Comparison of ENCODE assay signal across 1 cellular context in the genomic region with DNA sequence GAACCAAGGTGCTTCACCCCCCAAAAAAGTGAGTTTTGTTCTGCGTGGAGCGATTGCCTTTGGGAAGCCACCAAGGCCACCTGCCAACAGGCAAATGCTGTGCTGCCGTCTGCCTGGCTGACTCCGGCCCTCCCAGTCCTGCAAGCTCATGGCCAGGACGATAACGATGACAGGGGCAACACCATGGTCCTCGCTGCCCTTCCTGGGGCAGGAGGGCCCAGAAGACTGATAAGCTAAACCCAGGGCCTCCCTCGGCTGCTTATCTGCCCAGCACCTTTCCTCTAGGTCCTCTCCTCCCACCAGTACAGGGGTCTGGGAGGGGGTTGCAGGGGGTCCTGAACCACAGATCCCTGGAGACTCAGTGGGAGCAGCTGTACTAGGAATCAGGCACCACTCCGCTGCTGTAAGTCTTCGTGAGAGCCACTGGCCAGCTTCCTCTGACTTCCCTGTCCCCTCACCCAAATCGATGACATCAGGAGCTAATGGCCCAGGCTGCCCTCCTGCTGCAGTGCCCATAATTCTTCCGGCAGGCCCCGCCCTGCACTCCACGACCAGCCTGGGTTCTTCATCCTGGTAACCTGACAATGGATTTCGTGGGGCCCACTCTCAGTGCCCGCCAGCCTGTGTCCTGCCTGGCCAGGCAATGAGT.
TF ChIP-seq lines count a peak whose summit lies in the region.

No MANE protein-coding gene starts in this region.

TF ChIP-seq in K562, 482 proteins besides CTCF, POLR2A, EP300 and RAD21 (continued from another document and continues in another):
- TF ChIP-seq, protein P1, sequence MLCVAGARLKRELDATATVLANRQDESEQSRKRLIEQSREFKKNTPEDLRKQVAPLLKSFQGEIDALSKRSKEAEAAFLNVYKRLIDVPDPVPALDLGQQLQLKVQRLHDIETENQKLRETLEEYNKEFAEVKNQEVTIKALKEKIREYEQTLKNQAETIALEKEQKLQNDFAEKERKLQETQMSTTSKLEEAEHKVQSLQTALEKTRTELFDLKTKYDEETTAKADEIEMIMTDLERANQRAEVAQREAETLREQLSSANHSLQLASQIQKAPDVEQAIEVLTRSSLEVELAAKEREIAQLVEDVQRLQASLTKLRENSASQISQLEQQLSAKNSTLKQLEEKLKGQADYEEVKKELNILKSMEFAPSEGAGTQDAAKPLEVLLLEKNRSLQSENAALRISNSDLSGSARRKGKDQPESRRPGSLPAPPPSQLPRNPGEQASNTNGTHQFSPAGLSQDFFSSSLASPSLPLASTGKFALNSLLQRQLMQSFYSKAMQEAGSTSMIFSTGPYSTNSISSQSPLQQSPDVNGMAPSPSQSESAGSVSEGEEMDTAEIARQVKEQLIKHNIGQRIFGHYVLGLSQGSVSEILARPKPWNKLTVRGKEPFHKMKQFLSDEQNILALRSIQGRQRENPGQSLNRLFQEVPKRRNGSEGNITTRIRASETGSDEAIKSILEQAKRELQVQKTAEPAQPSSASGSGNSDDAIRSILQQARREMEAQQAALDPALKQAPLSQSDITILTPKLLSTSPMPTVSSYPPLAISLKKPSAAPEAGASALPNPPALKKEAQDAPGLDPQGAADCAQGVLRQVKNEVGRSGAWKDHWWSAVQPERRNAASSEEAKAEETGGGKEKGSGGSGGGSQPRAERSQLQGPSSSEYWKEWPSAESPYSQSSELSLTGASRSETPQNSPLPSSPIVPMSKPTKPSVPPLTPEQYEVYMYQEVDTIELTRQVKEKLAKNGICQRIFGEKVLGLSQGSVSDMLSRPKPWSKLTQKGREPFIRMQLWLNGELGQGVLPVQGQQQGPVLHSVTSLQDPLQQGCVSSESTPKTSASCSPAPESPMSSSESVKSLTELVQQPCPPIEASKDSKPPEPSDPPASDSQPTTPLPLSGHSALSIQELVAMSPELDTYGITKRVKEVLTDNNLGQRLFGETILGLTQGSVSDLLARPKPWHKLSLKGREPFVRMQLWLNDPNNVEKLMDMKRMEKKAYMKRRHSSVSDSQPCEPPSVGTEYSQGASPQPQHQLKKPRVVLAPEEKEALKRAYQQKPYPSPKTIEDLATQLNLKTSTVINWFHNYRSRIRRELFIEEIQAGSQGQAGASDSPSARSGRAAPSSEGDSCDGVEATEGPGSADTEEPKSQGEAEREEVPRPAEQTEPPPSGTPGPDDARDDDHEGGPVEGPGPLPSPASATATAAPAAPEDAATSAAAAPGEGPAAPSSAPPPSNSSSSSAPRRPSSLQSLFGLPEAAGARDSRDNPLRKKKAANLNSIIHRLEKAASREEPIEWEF (CRISPR knock-in tag; IDR thresholded peaks at IDR 0.05): peak; percentile 74; the same call in 1 of the 2 replicates
- TF ChIP-seq ZNF780A (CRISPR knock-in tag; IDR thresholded peaks at IDR 0.05) (no peak), ELF4 (CRISPR knock-in tag; IDR thresholded peaks at IDR 0.05) (0 out of 2 replicates have a peak, but pooled peaks have one; percentile 37), TCF3 (CRISPR knock-in tag; IDR thresholded peaks at IDR 0.05) (peak; percentile 94), RCOR1 (IDR thresholded peaks at IDR 0.05; ENCODE audit: borderline replicate concordance in 1 of 2, low read depth in 2 of 2, low read length in 2 of 2) (peak in 1 of 2 experiments; percentile 63; a peak in 2 of 4 replicates), PHB2 (IDR thresholded peaks at IDR 0.05; ENCODE audit: low read depth) (peak; percentile 58; the same call in 1 of the 2 replicates), SMARCA4 (IDR thresholded peaks at IDR 0.05) (peak; percentile 81), ZNF41 (CRISPR knock-in tag; conservative IDR thresholded peaks at IDR 0.05) (0 out of 2 replicates have a peak, but pooled peaks have one; percentile 2), BCL6 (CRISPR knock-in tag; IDR thresholded peaks at IDR 0.05) (no peak), CCAR2 (IDR thresholded peaks at IDR 0.05; ENCODE audit: low read depth, low read length) (no peak), ATF1 (CRISPR knock-in tag; IDR thresholded peaks at IDR 0.05) (no peak), ATF1 (tag; IDR thresholded peaks at IDR 0.05) (0 out of 2 replicates have a peak, but pooled peaks have one; percentile 22), BCOR (IDR thresholded peaks at IDR 0.05) (peak; percentile 9; the same call in 1 of the 2 replicates), NEUROD1 (IDR thresholded peaks at IDR 0.05; ENCODE audit: borderline replicate concordance, low read depth, low read length, partially characterized antibody) (peak; percentile 28), ARNT (IDR thresholded peaks at IDR 0.05) (0 out of 4 replicates have a peak, but pooled peaks of 1 of the 2 experiments have one; percentile 37), EHMT2 (IDR thresholded peaks at IDR 0.05) (no peak), MTA3 (IDR thresholded peaks at IDR 0.05; ENCODE audit: borderline replicate concordance) (0 out of 2 replicates have a peak, but pooled peaks have one; percentile 38), FOXK1 (CRISPR knock-in tag; IDR thresholded peaks at IDR 0.05; ENCODE audit: borderline replicate concordance) (no peak), CC2D1A (IDR thresholded peaks at IDR 0.05) (peak; percentile 47; the same call in 1 of the 2 replicates), MAZ (CRISPR knock-in tag; conservative IDR thresholded peaks at IDR 0.05 in 1 of 2, IDR thresholded peaks at IDR 0.05 in 1 of 2) (peak in 1 of 2 experiments; percentile 60; a peak in 2 of 4 replicates), CREB1 (IDR thresholded peaks at IDR 0.05) (0 out of 2 replicates have a peak, but pooled peaks have one; percentile 26), CREB1 (CRISPR knock-in tag; IDR thresholded peaks at IDR 0.05) (no peak), ZNF217 (CRISPR knock-in tag; IDR thresholded peaks at IDR 0.05) (no peak), TAL1 (IDR thresholded peaks at IDR 0.05) (peak; percentile 86), NFIC (IDR thresholded peaks at IDR 0.05) (peak; percentile 80)
- TF ChIP-seq, protein P2, sequence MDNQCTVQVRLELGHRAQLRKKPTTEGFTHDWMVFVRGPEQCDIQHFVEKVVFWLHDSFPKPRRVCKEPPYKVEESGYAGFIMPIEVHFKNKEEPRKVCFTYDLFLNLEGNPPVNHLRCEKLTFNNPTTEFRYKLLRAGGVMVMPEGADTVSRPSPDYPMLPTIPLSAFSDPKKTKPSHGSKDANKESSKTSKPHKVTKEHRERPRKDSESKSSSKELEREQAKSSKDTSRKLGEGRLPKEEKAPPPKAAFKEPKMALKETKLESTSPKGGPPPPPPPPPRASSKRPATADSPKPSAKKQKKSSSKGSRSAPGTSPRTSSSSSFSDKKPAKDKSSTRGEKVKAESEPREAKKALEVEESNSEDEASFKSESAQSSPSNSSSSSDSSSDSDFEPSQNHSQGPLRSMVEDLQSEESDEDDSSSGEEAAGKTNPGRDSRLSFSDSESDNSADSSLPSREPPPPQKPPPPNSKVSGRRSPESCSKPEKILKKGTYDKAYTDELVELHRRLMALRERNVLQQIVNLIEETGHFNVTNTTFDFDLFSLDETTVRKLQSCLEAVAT (IDR thresholded peaks at IDR 0.05): no peak
- TF ChIP-seq, protein P3, sequence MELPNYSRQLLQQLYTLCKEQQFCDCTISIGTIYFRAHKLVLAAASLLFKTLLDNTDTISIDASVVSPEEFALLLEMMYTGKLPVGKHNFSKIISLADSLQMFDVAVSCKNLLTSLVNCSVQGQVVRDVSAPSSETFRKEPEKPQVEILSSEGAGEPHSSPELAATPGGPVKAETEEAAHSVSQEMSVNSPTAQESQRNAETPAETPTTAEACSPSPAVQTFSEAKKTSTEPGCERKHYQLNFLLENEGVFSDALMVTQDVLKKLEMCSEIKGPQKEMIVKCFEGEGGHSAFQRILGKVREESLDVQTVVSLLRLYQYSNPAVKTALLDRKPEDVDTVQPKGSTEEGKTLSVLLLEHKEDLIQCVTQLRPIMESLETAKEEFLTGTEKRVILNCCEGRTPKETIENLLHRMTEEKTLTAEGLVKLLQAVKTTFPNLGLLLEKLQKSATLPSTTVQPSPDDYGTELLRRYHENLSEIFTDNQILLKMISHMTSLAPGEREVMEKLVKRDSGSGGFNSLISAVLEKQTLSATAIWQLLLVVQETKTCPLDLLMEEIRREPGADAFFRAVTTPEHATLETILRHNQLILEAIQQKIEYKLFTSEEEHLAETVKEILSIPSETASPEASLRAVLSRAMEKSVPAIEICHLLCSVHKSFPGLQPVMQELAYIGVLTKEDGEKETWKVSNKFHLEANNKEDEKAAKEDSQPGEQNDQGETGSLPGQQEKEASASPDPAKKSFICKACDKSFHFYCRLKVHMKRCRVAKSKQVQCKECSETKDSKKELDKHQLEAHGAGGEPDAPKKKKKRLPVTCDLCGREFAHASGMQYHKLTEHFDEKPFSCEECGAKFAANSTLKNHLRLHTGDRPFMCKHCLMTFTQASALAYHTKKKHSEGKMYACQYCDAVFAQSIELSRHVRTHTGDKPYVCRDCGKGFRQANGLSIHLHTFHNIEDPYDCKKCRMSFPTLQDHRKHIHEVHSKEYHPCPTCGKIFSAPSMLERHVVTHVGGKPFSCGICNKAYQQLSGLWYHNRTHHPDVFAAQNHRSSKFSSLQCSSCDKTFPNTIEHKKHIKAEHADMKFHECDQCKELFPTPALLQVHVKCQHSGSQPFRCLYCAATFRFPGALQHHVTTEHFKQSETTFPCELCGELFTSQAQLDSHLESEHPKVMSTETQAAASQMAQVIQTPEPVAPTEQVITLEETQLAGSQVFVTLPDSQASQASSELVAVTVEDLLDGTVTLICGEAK (IDR thresholded peaks at IDR 0.05): no peak
- TF ChIP-seq, protein P3 (CRISPR knock-in tag; IDR thresholded peaks at IDR 0.05): no peak
- TF ChIP-seq, protein P4, sequence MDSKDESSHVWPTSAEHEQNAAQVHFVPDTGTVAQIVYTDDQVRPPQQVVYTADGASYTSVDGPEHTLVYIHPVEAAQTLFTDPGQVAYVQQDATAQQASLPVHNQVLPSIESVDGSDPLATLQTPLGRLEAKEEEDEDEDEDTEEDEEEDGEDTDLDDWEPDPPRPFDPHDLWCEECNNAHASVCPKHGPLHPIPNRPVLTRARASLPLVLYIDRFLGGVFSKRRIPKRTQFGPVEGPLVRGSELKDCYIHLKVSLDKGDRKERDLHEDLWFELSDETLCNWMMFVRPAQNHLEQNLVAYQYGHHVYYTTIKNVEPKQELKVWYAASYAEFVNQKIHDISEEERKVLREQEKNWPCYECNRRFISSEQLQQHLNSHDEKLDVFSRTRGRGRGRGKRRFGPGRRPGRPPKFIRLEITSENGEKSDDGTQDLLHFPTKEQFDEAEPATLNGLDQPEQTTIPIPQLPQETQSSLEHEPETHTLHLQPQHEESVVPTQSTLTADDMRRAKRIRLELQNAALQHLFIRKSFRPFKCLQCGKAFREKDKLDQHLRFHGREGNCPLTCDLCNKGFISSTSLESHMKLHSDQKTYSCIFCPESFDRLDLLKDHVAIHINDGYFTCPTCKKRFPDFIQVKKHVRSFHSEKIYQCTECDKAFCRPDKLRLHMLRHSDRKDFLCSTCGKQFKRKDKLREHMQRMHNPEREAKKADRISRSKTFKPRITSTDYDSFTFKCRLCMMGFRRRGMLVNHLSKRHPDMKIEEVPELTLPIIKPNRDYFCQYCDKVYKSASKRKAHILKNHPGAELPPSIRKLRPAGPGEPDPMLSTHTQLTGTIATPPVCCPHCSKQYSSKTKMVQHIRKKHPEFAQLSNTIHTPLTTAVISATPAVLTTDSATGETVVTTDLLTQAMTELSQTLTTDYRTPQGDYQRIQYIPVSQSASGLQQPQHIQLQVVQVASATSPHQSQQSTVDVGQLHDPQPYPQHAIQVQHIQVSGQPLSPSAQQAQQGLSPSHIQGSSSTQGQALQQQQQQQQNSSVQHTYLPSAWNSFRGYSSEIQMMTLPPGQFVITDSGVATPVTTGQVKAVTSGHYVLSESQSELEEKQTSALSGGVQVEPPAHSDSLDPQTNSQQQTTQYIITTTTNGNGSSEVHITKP (IDR thresholded peaks at IDR 0.05; ENCODE audit: partially characterized antibody): peak; percentile 41
- TF ChIP-seq, protein P5, sequence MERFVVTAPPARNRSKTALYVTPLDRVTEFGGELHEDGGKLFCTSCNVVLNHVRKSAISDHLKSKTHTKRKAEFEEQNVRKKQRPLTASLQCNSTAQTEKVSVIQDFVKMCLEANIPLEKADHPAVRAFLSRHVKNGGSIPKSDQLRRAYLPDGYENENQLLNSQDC (CRISPR knock-in tag; IDR thresholded peaks at IDR 0.05): no peak
- TF ChIP-seq, protein P6, sequence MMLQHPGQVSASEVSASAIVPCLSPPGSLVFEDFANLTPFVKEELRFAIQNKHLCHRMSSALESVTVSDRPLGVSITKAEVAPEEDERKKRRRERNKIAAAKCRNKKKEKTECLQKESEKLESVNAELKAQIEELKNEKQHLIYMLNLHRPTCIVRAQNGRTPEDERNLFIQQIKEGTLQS (IDR thresholded peaks at IDR 0.05): 0 out of 2 replicates have a peak, but pooled peaks have one; percentile 15
- TF ChIP-seq, protein P6 (CRISPR knock-in tag; conservative IDR thresholded peaks at IDR 0.05): no peak
- TF ChIP-seq, protein P7, sequence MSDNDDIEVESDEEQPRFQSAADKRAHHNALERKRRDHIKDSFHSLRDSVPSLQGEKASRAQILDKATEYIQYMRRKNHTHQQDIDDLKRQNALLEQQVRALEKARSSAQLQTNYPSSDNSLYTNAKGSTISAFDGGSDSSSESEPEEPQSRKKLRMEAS (CRISPR knock-in tag; IDR thresholded peaks at IDR 0.05): peak; percentile 59; the same call in 1 of the 2 replicates
